In the genomic region with DNA sequence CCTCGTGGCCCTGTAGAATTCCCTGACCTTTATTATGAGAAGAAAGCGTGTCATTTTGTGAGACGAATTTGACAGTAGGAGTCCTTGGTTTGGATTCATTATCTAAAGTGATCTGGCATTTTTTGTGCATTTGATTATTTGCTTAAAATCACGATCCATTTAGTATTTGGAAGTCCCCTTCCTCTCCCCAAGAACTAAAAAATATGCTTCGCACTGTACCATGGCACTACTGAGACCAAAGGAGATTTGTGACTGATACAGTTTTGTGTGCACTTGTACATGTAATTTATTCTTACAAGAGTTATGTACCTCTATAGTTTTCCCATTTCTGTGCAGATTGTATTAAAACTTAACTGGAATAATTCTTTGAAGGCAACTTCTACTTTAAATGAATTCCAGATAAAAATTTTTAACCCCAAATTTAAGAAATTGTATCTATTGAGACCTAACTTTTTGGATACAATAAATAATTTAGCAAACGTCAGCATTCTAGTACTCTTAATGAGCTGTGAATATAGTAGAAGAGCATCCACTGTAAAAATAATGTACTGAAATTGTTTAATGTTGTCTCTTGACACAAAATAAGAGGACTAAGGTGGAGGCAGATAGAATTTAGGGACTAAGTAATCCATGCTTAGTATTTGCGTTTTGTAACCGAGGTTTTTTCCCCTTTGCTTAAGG, we compare ENCODE assay signal across 1 cellular context.
TF ChIP-seq lines count a peak whose summit lies in the region.

No MANE protein-coding gene starts in this region.

TF ChIP-seq in K562, 482 proteins besides CTCF, POLR2A, EP300 and RAD21 (continued from another document):
- TF ChIP-seq ZNF274 (IDR thresholded peaks at IDR 0.05; ENCODE audit: borderline replicate concordance, low read depth, low read length) (0 out of 2 replicates have a peak, but pooled peaks have one; percentile 40), MAFF (IDR thresholded peaks at IDR 0.05; ENCODE audit: low read length) (peak; percentile 94), DPF2 (IDR thresholded peaks at IDR 0.05) (no peak), NONO (IDR thresholded peaks at IDR 0.05; ENCODE audit: low read depth in 2 of 2, low read length in 1 of 2) (no peak), MAFG (tag; conservative IDR thresholded peaks at IDR 0.05) (peak; percentile 83), ARID1B (IDR thresholded peaks at IDR 0.05) (no peak), CSDE1 (IDR thresholded peaks at IDR 0.05) (no peak), ZNF408 (CRISPR knock-in tag; IDR thresholded peaks at IDR 0.05; ENCODE audit: low read depth) (no peak), ZNF395 (CRISPR knock-in tag; IDR thresholded peaks at IDR 0.05) (no peak), NR2C1 (IDR thresholded peaks at IDR 0.05) (no peak), NR2C1 (tag; IDR thresholded peaks at IDR 0.05) (no peak), ZFP36 (IDR thresholded peaks at IDR 0.05; ENCODE audit: low read depth, low read length, partially characterized antibody) (no peak), SAFB (IDR thresholded peaks at IDR 0.05; ENCODE audit: borderline replicate concordance, low read depth, low read length) (no peak), C11orf30 (IDR thresholded peaks at IDR 0.05; ENCODE audit: low read depth) (peak; percentile 92), KDM1A (IDR thresholded peaks at IDR 0.05) (peak in 1 of 2 experiments; percentile 57; a peak in 1 of 4 replicates), KLF6 (CRISPR knock-in tag; IDR thresholded peaks at IDR 0.05; ENCODE audit: borderline replicate concordance) (no peak), MYC (IDR thresholded peaks at IDR 0.05; ENCODE audit: low read depth, low read length) (no peak), MYC (CRISPR knock-in tag; IDR thresholded peaks at IDR 0.05; ENCODE audit: borderline replicate concordance, low read depth) (no peak), MAFK (IDR thresholded peaks at IDR 0.05; ENCODE audit: low read length) (peak; percentile 97), ZNF436 (CRISPR knock-in tag; IDR thresholded peaks at IDR 0.05) (no peak)
- TF ChIP-seq, protein P1, sequence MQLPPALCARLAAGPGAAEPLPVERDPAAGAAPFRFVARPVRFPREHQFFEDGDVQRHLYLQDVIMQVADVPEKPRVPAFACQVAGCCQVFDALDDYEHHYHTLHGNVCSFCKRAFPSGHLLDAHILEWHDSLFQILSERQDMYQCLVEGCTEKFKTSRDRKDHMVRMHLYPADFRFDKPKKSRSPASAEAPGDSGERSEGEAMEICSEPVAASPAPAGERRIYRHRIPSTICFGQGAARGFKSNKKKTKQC (CRISPR knock-in tag; IDR thresholded peaks at IDR 0.05) = no peak
